ENCODE assay signal across 8 cellular contexts in genomic region chr13:24161010-24161775, GRCh38. TPM values are rescaled to one million over a fixed set of nuclear protein-coding genes. Genes with fewer than 3 reads are reported as not detected.
DNase-seq lines count a peak whose midpoint lies in the region; ATAC-seq and TF ChIP-seq lines count a peak whose summit lies in the region.

No MANE protein-coding gene starts in this region.

- H3K27ac Mint-ChIP-seq in IgD-negative memory B cell, result no peak overlapping the region

- H3K4me1 Mint-ChIP-seq in IgD-negative memory B cell, result peaks cover 5 to 8% (median 7%) of the 10 kb centered on the region in 3 donors

- no peaks in the 10 kb centered on the region for H3K36me3 ChIP-seq in colonic mucosa
- H3K36me3 ChIP-seq in lung (ENCODE audit: control insufficient read depth in 2 of 2, insufficient read depth in 2 of 2, low read length in 2 of 2), result peaks cover 0 to 3% of the 10 kb centered on the region in 2 donors

- H3K27ac ChIP-seq in colonic mucosa (peak overlapping the region; percentile 88), lung (ENCODE audit: low read depth in 1 of 2, low read length in 1 of 2) (peak overlapping the region; percentile 28 to 86)

- 0 to 1% methylated on average over 43 of the region's 43 CpGs for WGBS in lung, 2 donors

- H3K9ac ChIP-seq in colonic mucosa (ENCODE audit: low read depth in 2 of 2, low read length in 2 of 2), result peak overlapping the region; percentile 94 to 96

- H3K36me3 Mint-ChIP-seq in IgD-negative memory B cell, result no peaks in the 10 kb centered on the region

- intact Hi-C loops in colonic mucosa (cut with DNase I), result no loop called here

- peaks cover 19% of the 10 kb centered on the region for H3K27me3 Mint-ChIP-seq in IgD-negative memory B cell

- H3K27me3 ChIP-seq in colonic mucosa (no peaks in the 10 kb centered on the region), lung (ENCODE audit: control insufficient read depth, insufficient read depth) (no peaks in the 10 kb centered on the region)

- DNase-seq in COR-L47 (lab: John Stamatoyannopoulos, UW), result peak; percentile 22
- peak in 3 of 4 experiments; percentile 8 to 35 (median 20) for DNase-seq in activated CD4-positive, CD25-positive, alpha-beta regulatory T cell (lab: John Stamatoyannopoulos, UW)
- DNase-seq in colonic mucosa, result peak; percentile 72
- DNase-seq in lung (ENCODE audit: low spot score), result peak; percentile 42
- peak; percentile 20 for DNase-seq in stimulated activated CD8-positive, alpha-beta memory T cell treated with anti-CD3 and anti-CD28 coated beads, Interleukin-15, amount 100 ng/mL, for 24 hours (ENCODE audit: low read depth)
- no peak for DNase-seq in NCI-H187 (lab: John Stamatoyannopoulos, UW)

- TF ChIP-seq CTCF in colonic mucosa (IDR thresholded peaks at IDR 0.05), result no peak
- TF ChIP-seq CTCF in lung (IDR thresholded peaks at IDR 0.05; ENCODE audit: control extremely low read depth, extremely low read depth), result no peak

- H3K4me1 ChIP-seq in colonic mucosa (no peaks in the 10 kb centered on the region), lung (ENCODE audit: control insufficient read depth in 2 of 2, insufficient read depth in 2 of 2, low read length in 2 of 2) (peaks cover 2 to 6% of the 10 kb centered on the region in 2 donors)

- ATAC-seq in GM21423 (IDR thresholded peaks at IDR 0.05; ENCODE audit: unreplicated experiment), result peak; percentile 43
- peak; percentile 39 for ATAC-seq in lung (ENCODE audit: insufficient read depth, low FRiP score)

- H3K9me3 Mint-ChIP-seq in IgD-negative memory B cell, result no peaks in the 10 kb centered on the region

- H3K9me3 ChIP-seq in colonic mucosa (no peaks in the 10 kb centered on the region), lung (ENCODE audit: control insufficient read depth in 2 of 2, insufficient read depth in 1 of 2, low read length in 1 of 2) (no peaks in the 10 kb centered on the region)

- H3K4me3 ChIP-seq in colonic mucosa, result peak overlapping the region; percentile 98
- peak overlapping the region; percentile 75 for H3K4me3 ChIP-seq in lung

- H3K4me3 Mint-ChIP-seq in IgD-negative memory B cell, result peak overlapping the region; percentile 84 to 92 (median 90)

RNA-seq across cellular contexts. Expression of gene SPATA13, which starts 0.7 kb away (rescaled TPM):
- polyA plus RNA-seq in IgD-negative memory B cell (15.6 TPM), lung (10 to 100 TPM; 10.5 to 18.8 TPM)
- total RNA-seq in colonic mucosa (10 to 100 TPM; 41.5 to 43.8 TPM), lung (10 to 100 TPM; 21.4 to 36.7 TPM)

Comparison
In these comparisons a context has a peak if more than half of its experiments do, and no peak if none do; other contexts are left out.
1. DNase-seq: peak in COR-L47 (single experiment), activated CD4-positive, CD25-positive, alpha-beta regulatory T cell (3 of 4), colonic mucosa (single experiment), lung (single experiment) and stimulated activated CD8-positive, alpha-beta memory T cell treated with anti-CD3 and anti-CD28 coated beads, Interleukin-15, amount 100 ng/mL, for 24 hours (single experiment); none in NCI-H187 (0 of 2).